ENCODE assay signal across 8 cellular contexts in genomic region chr1:248837045-248837793, GRCh38. TPM values are rescaled to one million over a fixed set of nuclear protein-coding genes. Genes with fewer than 3 reads are reported as not detected.
A peak's percentile ranks its signal among the peaks of the same experiment; 100 is the strongest.
DNase-seq lines count a peak whose midpoint lies in the region; ATAC-seq, FAIRE-seq and TF ChIP-seq lines count a peak whose summit lies in the region.

No MANE protein-coding gene starts in this region.

- H3K4me3 ChIP-seq in SU-DHL-6 (ENCODE audit: insufficient read depth, low read length, poor library complexity, severe bottlenecking) = peak overlapping the region; percentile 65
- peak overlapping the region; percentile 82 to 92 for H3K4me3 ChIP-seq in kidney (ENCODE audit: low read length in 2 of 2)
- H3K4me3 ChIP-seq in thoracic aorta = peak overlapping the region; percentile 98

- no peaks in the 10 kb centered on the region for H3K27me3 ChIP-seq in SU-DHL-6 (ENCODE audit: low read length)
- no peaks in the 10 kb centered on the region for H3K27me3 ChIP-seq in thoracic aorta (replicated peaks; ENCODE audit: insufficient read depth)

- intact Hi-C loops in kidney (cut with DNase I) = no loop called here

- H3K4me1 ChIP-seq in kidney (ENCODE audit: control insufficient read depth in 1 of 2, insufficient read depth in 1 of 2, low read depth in 1 of 2, low read length in 2 of 2) = peaks cover 6 to 21% of the 10 kb centered on the region in 2 donors
- peaks cover 12 to 29% of the 10 kb centered on the region in 2 donors for H3K4me1 ChIP-seq in thoracic aorta (ENCODE audit: control insufficient read depth in 1 of 2, low read depth in 2 of 2)

- no peaks in the 10 kb centered on the region for H3K36me3 ChIP-seq in SU-DHL-6 (ENCODE audit: low read length)
- no peaks in the 10 kb centered on the region for H3K36me3 ChIP-seq in kidney (ENCODE audit: control insufficient read depth in 1 of 2, insufficient read depth in 2 of 2, low read length in 2 of 2)
- H3K36me3 ChIP-seq in thoracic aorta = no peaks in the 10 kb centered on the region

- peak; percentile 53 for DNase-seq in activated effector memory CD4-positive, alpha-beta T cell treated with anti-CD3 and anti-CD28 coated beads, Interleukin-2, amount 50 U/mL, for 16 hours
- no peak for DNase-seq in activated effector memory CD4-positive, alpha-beta T cell treated with Interleukin-2 at 50 U/mL for 16 hours
- DNase-seq in kidney = no peak
- no peak for DNase-seq in thoracic aorta (ENCODE audit: low spot score)
- DNase-seq in superior temporal gyrus (ENCODE audit: extremely low spot score) = no peak
- DNase-seq in hepatic stellate cell (ENCODE audit: low spot score) = no peak

- H3K9me3 ChIP-seq in SU-DHL-6 (ENCODE audit: insufficient read depth, low read length) (no peaks in the 10 kb centered on the region), kidney (ENCODE audit: control insufficient read depth in 1 of 2, low read length in 2 of 2) (no peaks in the 10 kb centered on the region), thoracic aorta (no peaks in the 10 kb centered on the region)

- H3K27ac ChIP-seq in SU-DHL-6 (ENCODE audit: low read depth, low read length) = peak overlapping the region; percentile 34
- H3K27ac ChIP-seq in kidney (ENCODE audit: low read depth in 2 of 2, low read length in 2 of 2) = peak overlapping the region; percentile 92 to 100
- H3K27ac ChIP-seq in thoracic aorta = peak overlapping the region; percentile 91 to 100

- H3F3A ChIP-seq in SU-DHL-6 (ENCODE audit: insufficient read depth) = no peaks in the 10 kb centered on the region

- H2AFZ ChIP-seq in SU-DHL-6 (ENCODE audit: low read depth, low read length, severe bottlenecking) = peak overlapping the region; percentile 42

- H3K9ac ChIP-seq in SU-DHL-6 (ENCODE audit: low read length) = peak overlapping the region; percentile 97
- H3K9ac ChIP-seq in kidney (ENCODE audit: low read length in 2 of 2) = peak overlapping the region; percentile 67 to 89

- no peaks in the 10 kb centered on the region for H3K9me2 ChIP-seq in SU-DHL-6 (replicated peaks; ENCODE audit: insufficient read depth, low read length)

- peak overlapping the region; percentile 77 for H3K4me2 ChIP-seq in SU-DHL-6 (ENCODE audit: low read depth, low read length, poor library complexity, severe bottlenecking)

- no peak for FAIRE-seq in kidney (lab: Jason Lieb, UNC)

- H3K79me2 ChIP-seq in SU-DHL-6 (ENCODE audit: insufficient read depth, low read length) = peaks cover 29% of the 10 kb centered on the region

- TF ChIP-seq CTCF in SU-DHL-6 (IDR thresholded peaks at IDR 0.05; ENCODE audit: insufficient read depth, low read length, poor library complexity, severe bottlenecking) (no peak), kidney (IDR thresholded peaks at IDR 0.05; ENCODE audit: borderline replicate concordance, extremely low read depth, insufficient read depth) (no peak), thoracic aorta (IDR thresholded peaks at IDR 0.05) (no peak)

- ATAC-seq in thoracic aorta (ENCODE audit: insufficient number of reproducible peaks, low FRiP score, low read depth) (no peak), HG02938 (IDR thresholded peaks at IDR 0.05; ENCODE audit: unreplicated experiment) (no peak)

- no peaks in the 10 kb centered on the region for H4K20me1 ChIP-seq in SU-DHL-6 (ENCODE audit: low read depth, low read length)

RNA-seq across cellular contexts. Expression of gene ZNF672, which starts 0.8 kb away (rescaled TPM):
- total RNA-seq in kidney = 28.6 TPM
- polyA plus RNA-seq in kidney (ENCODE audit: insufficient read depth, low read depth, low replicate concordance) = 25.0 TPM
- 10 to 100 TPM; 33.8 to 34.2 TPM for total RNA-seq in thoracic aorta

RNA-seq across cellular contexts. Expression of gene SH3BP5L, which starts 11.5 kb away (rescaled TPM):
- total RNA-seq in kidney (24.9 TPM), thoracic aorta (10 to 100 TPM; 22.6 to 27.4 TPM)
- polyA plus RNA-seq in kidney (ENCODE audit: insufficient read depth, low read depth, low replicate concordance) = 16.6 TPM

RNA-seq across cellular contexts. Expression of gene ZNF692, which starts 21.7 kb away (rescaled TPM):
- 29.6 TPM for total RNA-seq in kidney
- 34.4 TPM for polyA plus RNA-seq in kidney (ENCODE audit: insufficient read depth, low read depth, low replicate concordance)
- total RNA-seq in thoracic aorta = 10 to 100 TPM; 21.1 to 35.3 TPM

Comparison
In these comparisons a context has a peak if more than half of its experiments do, and no peak if none do; other contexts are left out.
1. H3K27ac ChIP-seq: peak in every context shown above with its lines; median percentile 96 in kidney; 96 in thoracic aorta; 34 in SU-DHL-6.